In the genomic region with DNA sequence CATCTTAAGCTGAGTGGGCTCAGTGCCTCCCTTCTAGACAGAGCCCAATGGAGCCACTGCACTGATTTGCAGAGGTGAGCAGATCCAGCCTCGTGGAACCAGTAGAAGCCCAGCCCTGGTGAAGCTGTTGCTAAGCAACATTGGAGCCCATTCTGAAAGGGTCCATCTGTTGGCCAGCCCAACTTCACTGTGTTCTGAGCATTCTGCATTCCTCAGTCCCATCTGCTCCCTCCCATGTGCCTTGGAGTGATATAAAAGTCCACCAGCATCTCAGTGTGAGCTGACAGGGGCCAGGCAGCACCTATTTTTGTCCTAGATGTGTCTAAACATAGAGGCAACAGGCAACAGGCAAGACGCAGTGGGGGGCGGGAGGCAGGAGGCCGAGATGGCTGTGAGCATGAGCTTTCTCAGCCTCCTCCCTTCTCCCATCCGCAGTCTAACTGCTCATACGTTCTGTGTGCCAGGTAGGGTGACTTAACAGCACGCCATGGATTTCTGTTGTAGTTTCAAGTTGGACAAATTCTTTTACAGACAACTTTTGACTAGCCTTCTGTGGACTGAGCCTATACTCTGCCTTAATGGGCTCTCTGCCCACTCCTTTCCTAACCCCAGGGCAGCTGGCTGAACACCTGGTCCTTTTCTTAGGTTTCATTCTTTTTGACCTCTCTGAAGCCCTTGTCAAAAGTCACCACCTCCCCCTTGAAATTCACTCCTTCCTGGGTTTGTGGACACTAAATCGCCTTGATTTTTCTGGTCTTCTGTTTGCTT, we compare ENCODE assay signal across 17 cellular contexts.
DNase-seq lines count a peak whose midpoint lies in the region; ATAC-seq and TF ChIP-seq lines count a peak whose summit lies in the region.
"Had no signal": no experiment of that assay in that cellular context is flagged by ENCODE, and none has a peak within 500 bp of the region (broad histone marks: within the 10 kb centered on the region; RNA-seq: fewer than 3 reads in every experiment).

No MANE protein-coding gene starts in this region.

- intact Hi-C loops in heart right ventricle (cut with DNase I) (no loop called here), psoas muscle (cut with DNase I) (loop anchor here in 1 of 2 donors (5.0 kb wide), 1 partner anchor 41 kb away; no protein-coding TSS in a partner anchor)

- H3K4me3 Mint-ChIP-seq in GM23338, result no peak overlapping the region
- H3K4me3 Mint-ChIP-seq in activated T-cell treated with anti-CD3 and anti-CD28 coated beads, Interleukin-2, amount 50 U/mL, for 4 hours, result no peak overlapping the region
- H3K4me3 Mint-ChIP-seq: memory B cell had no signal

- DNase-seq in GM23338 (ENCODE audit: low spot score) (peak; percentile 43), anterior cingulate cortex (lab: John Stamatoyannopoulos, UW) (peak in 45 of 58 donors; percentile 7 to 93 (median 56)), heart right ventricle (peak; percentile 51 to 71), psoas muscle (peak in 1 of 2 donors; percentile 84), DMS53 treated with DMSO at 0.1 percent for 48 hours (lab: John Stamatoyannopoulos, UW; ENCODE audit: unreplicated experiment) (no peak)
- no peak for DNase-seq in activated T-cell treated with anti-CD3 and anti-CD28 coated beads, Interleukin-2, amount 50 U/mL, for 4 hours
- DNase-seq: activated CD4-positive, CD25-positive, alpha-beta regulatory T cell treated with anti-CD3 and anti-CD28 coated beads, Interleukin-2, amount 50 U/mL, for 72 hours; activated T-cell treated with anti-CD3 and anti-CD28 coated beads, Interleukin-2, amount 50 U/mL, for 1 hour; amniotic stem cell; DMS153; Kasumi-1; NCI-H2029; stimulated activated CD4-positive, alpha-beta T cell treated with anti-CD3 and anti-CD28 coated beads, Interleukin-1b, Interleukin-23, amount 100 ng/mL, for 48 hours had no signal

- no peak overlapping the region for H3K4me2 ChIP-seq in GM23338

- ATAC-seq in GM23338 (peak; percentile 38), heart right ventricle (peak; percentile 82 to 93 (median 86)), psoas muscle (peak; percentile 77 to 85 (median 83)), HG03571 (IDR thresholded peaks at IDR 0.05; ENCODE audit: unreplicated experiment) (no peak), GM21529 (IDR thresholded peaks at IDR 0.05; ENCODE audit: unreplicated experiment) (no peak)
- no peak for ATAC-seq in activated T-cell treated with anti-CD3 and anti-CD28 coated beads, Interleukin-2, amount 50 U/mL, for 4 hours
- ATAC-seq: pancreas had no signal

- peak overlapping the region; percentile 18; the same call in 1 of the 2 replicates for H2AFZ ChIP-seq in GM23338

- H3K4me1 Mint-ChIP-seq in GM23338, result peaks cover 20% of the 10 kb centered on the region
- peaks cover 30% of the 10 kb centered on the region for H3K4me1 Mint-ChIP-seq in activated T-cell treated with anti-CD3 and anti-CD28 coated beads, Interleukin-2, amount 50 U/mL, for 4 hours (ENCODE audit: low read depth)
- H3K4me1 Mint-ChIP-seq: memory B cell had no signal

- H3K4me1 ChIP-seq in GM23338 (ENCODE audit: insufficient read depth) (no peaks in the 10 kb centered on the region), heart right ventricle (peaks cover 0 to 29% (median 19%) of the 10 kb centered on the region in 9 donors), psoas muscle (peaks cover 53% of the 10 kb centered on the region)

- no peaks in the 10 kb centered on the region for H3F3A ChIP-seq in GM23338 (replicated peaks; ENCODE audit: low read depth)

- H3K4me3 ChIP-seq in GM23338, result no peak overlapping the region
- no peak overlapping the region for H3K4me3 ChIP-seq in heart right ventricle
- H3K4me3 ChIP-seq in psoas muscle, result peak overlapping the region; percentile 37
- H3K4me3 ChIP-seq: pancreas had no signal

- peaks cover 6% of the 10 kb centered on the region for H3K27me3 Mint-ChIP-seq in GM23338 (ENCODE audit: insufficient read depth, low read depth, poor library complexity)
- no peaks in the 10 kb centered on the region for H3K27me3 Mint-ChIP-seq in activated T-cell treated with anti-CD3 and anti-CD28 coated beads, Interleukin-2, amount 50 U/mL, for 4 hours (ENCODE audit: low read depth)

- H3K27me3 ChIP-seq in GM23338 (ENCODE audit: insufficient read depth) (no peaks in the 10 kb centered on the region), heart right ventricle (no peaks in the 10 kb centered on the region), psoas muscle (ENCODE audit: insufficient read depth in 3 of 3, low read length in 2 of 3) (no peaks in the 10 kb centered on the region)
- H3K27me3 ChIP-seq: pancreas had no signal

- no peaks in the 10 kb centered on the region for H3K36me3 ChIP-seq in GM23338 (ENCODE audit: insufficient read depth)
- H3K36me3 ChIP-seq in heart right ventricle, result no peaks in the 10 kb centered on the region
- H3K36me3 ChIP-seq in psoas muscle (ENCODE audit: insufficient read depth in 1 of 2, low read depth in 1 of 2), result no peaks in the 10 kb centered on the region
- H3K36me3 ChIP-seq: pancreas had no signal

- H3K27ac ChIP-seq in GM23338 (ENCODE audit: low read depth), result no peak overlapping the region
- H3K27ac ChIP-seq in heart right ventricle, result peak overlapping the region; percentile 17 to 84 (median 67)
- peak overlapping the region; percentile 84 for H3K27ac ChIP-seq in psoas muscle
- H3K27ac ChIP-seq: pancreas had no signal

- H3K27ac Mint-ChIP-seq in GM23338, result no peak overlapping the region
- H3K27ac Mint-ChIP-seq: memory B cell had no signal

- no peaks in the 10 kb centered on the region for H4K20me1 ChIP-seq in GM23338 (replicated peaks; ENCODE audit: insufficient read depth)

- 50 to 68% methylated on average over 8 of the region's 8 CpGs for WGBS in heart right ventricle, 2 donors
- 38 to 43% (median 42%) methylated on average over 8 of the region's 8 CpGs for WGBS in psoas muscle, 3 donors

- no peaks in the 10 kb centered on the region; the same call in 2 of the 3 replicates for H3K9me3 Mint-ChIP-seq in GM23338
- no peaks in the 10 kb centered on the region for H3K9me3 Mint-ChIP-seq in activated T-cell treated with anti-CD3 and anti-CD28 coated beads, Interleukin-2, amount 50 U/mL, for 4 hours
- H3K9me3 Mint-ChIP-seq: memory B cell had no signal

- H3K9me3 ChIP-seq in heart right ventricle, result no peaks in the 10 kb centered on the region
- no peaks in the 10 kb centered on the region for H3K9me3 ChIP-seq in psoas muscle
- H3K9me3 ChIP-seq: pancreas had no signal

- no peaks in the 10 kb centered on the region for H3K36me3 Mint-ChIP-seq in GM23338 (ENCODE audit: low read depth)
- no peaks in the 10 kb centered on the region for H3K36me3 Mint-ChIP-seq in activated T-cell treated with anti-CD3 and anti-CD28 coated beads, Interleukin-2, amount 50 U/mL, for 4 hours (ENCODE audit: insufficient read depth)
- H3K36me3 Mint-ChIP-seq: memory B cell had no signal

- TF ChIP-seq CTCF in GM23338 (conservative IDR thresholded peaks at IDR 0.05; ENCODE audit: low read depth in 2 of 2) (no peak), heart right ventricle (IDR thresholded peaks at IDR 0.05) (no peak), psoas muscle (IDR thresholded peaks at IDR 0.05) (no peak)

- H3K79me2 ChIP-seq in GM23338 (replicated peaks; ENCODE audit: insufficient read depth), result no peaks in the 10 kb centered on the region

- H3K9me2 ChIP-seq in GM23338 (ENCODE audit: insufficient read depth), result no peaks in the 10 kb centered on the region

TF ChIP-seq in GM23338, 12 proteins besides CTCF, POLR2A, EP300 and RAD21:
- TF ChIP-seq CREB1 (CRISPR knock-in tag; IDR thresholded peaks at IDR 0.05; ENCODE audit: low read depth) (no peak), ZNF331 (CRISPR knock-in tag; IDR thresholded peaks at IDR 0.05; ENCODE audit: low read depth) (no peak), EZH2 (IDR thresholded peaks at IDR 0.05; ENCODE audit: low read depth, unreplicated experiment) (no peak)
- TF ChIP-seq, protein P1, sequence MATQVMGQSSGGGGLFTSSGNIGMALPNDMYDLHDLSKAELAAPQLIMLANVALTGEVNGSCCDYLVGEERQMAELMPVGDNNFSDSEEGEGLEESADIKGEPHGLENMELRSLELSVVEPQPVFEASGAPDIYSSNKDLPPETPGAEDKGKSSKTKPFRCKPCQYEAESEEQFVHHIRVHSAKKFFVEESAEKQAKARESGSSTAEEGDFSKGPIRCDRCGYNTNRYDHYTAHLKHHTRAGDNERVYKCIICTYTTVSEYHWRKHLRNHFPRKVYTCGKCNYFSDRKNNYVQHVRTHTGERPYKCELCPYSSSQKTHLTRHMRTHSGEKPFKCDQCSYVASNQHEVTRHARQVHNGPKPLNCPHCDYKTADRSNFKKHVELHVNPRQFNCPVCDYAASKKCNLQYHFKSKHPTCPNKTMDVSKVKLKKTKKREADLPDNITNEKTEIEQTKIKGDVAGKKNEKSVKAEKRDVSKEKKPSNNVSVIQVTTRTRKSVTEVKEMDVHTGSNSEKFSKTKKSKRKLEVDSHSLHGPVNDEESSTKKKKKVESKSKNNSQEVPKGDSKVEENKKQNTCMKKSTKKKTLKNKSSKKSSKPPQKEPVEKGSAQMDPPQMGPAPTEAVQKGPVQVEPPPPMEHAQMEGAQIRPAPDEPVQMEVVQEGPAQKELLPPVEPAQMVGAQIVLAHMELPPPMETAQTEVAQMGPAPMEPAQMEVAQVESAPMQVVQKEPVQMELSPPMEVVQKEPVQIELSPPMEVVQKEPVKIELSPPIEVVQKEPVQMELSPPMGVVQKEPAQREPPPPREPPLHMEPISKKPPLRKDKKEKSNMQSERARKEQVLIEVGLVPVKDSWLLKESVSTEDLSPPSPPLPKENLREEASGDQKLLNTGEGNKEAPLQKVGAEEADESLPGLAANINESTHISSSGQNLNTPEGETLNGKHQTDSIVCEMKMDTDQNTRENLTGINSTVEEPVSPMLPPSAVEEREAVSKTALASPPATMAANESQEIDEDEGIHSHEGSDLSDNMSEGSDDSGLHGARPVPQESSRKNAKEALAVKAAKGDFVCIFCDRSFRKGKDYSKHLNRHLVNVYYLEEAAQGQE (IDR thresholded peaks at IDR 0.05; ENCODE audit: unreplicated experiment), result no peak

Comparison
In these comparisons a context has a peak if more than half of its experiments do, and no peak if none do; other contexts are left out.
1. ATAC-seq: peak in GM23338 (single experiment), heart right ventricle (8 of 8) and psoas muscle (4 of 4); none in HG03571 (single experiment), activated T-cell treated with anti-CD3 and anti-CD28 coated beads, Interleukin-2, amount 50 U/mL, for 4 hours (0 of 2) and GM21529 (single experiment).
2. DNase-seq: peak in GM23338 (single experiment), anterior cingulate cortex (45 of 58) and heart right ventricle (2 of 2); none in activated T-cell treated with anti-CD3 and anti-CD28 coated beads, Interleukin-2, amount 50 U/mL, for 4 hours (single experiment) and DMS53 treated with DMSO at 0.1 percent for 48 hours (single experiment).